In the genomic region with DNA sequence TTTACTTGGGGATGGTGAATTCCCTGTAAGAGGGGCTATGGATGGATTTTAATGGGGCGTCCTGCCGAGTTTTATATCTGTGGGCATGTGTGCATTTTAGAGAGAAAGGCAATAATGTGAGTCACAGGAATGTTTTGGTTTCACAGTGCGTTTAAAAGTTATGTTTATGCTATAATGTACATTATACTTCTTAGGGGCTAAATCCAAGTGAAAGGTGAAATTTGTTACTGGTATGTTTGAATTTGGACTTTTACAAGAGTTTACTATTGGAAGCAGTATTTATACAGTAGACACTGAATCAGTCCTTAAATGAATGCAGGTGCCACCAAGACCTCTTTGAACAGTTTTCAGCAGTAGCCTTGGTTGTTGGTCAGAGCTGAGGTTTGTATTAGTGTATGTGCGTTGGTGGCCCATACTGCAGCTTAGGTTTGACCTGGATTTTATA, we compare ENCODE assay signal across 2 cellular contexts.
TF ChIP-seq lines count a peak whose summit lies in the region.

No MANE protein-coding gene starts in this region.

TF ChIP-seq in IMR-90, 13 proteins besides CTCF, POLR2A, EP300 and RAD21:
- TF ChIP-seq, protein P1, sequence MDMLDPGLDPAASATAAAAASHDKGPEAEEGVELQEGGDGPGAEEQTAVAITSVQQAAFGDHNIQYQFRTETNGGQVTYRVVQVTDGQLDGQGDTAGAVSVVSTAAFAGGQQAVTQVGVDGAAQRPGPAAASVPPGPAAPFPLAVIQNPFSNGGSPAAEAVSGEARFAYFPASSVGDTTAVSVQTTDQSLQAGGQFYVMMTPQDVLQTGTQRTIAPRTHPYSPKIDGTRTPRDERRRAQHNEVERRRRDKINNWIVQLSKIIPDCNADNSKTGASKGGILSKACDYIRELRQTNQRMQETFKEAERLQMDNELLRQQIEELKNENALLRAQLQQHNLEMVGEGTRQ (IDR thresholded peaks at IDR 0.05; ENCODE audit: low read depth, low read length): no peak
- no peak for TF ChIP-seq BHLHE40 (IDR thresholded peaks at IDR 0.05; ENCODE audit: low read depth, low read length)
- TF ChIP-seq CHD1 (IDR thresholded peaks at IDR 0.05; ENCODE audit: low read depth, low read length): no peak
- TF ChIP-seq MXI1 (IDR thresholded peaks at IDR 0.05; ENCODE audit: borderline replicate concordance, low read depth, low read length): no peak
- no peak for TF ChIP-seq RCOR1 (IDR thresholded peaks at IDR 0.05; ENCODE audit: insufficient replicate concordance, low read length)
- TF ChIP-seq CEBPB (IDR thresholded peaks at IDR 0.05; ENCODE audit: low read depth, low read length): no peak
- TF ChIP-seq RFX5 (IDR thresholded peaks at IDR 0.05; ENCODE audit: low read depth, low read length): no peak
- TF ChIP-seq MAFK (IDR thresholded peaks at IDR 0.05; ENCODE audit: low read depth, low read length): no peak
- no peak for TF ChIP-seq NFE2L2 (IDR thresholded peaks at IDR 0.05; ENCODE audit: low read depth, low read length)
- no peak for TF ChIP-seq MAZ (IDR thresholded peaks at IDR 0.05; ENCODE audit: borderline replicate concordance, low read depth, low read length)
- TF ChIP-seq, protein P2, sequence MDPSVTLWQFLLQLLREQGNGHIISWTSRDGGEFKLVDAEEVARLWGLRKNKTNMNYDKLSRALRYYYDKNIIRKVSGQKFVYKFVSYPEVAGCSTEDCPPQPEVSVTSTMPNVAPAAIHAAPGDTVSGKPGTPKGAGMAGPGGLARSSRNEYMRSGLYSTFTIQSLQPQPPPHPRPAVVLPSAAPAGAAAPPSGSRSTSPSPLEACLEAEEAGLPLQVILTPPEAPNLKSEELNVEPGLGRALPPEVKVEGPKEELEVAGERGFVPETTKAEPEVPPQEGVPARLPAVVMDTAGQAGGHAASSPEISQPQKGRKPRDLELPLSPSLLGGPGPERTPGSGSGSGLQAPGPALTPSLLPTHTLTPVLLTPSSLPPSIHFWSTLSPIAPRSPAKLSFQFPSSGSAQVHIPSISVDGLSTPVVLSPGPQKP (IDR thresholded peaks at IDR 0.05; ENCODE audit: borderline replicate concordance, low read depth, low read length): no peak
- TF ChIP-seq SMC3 (IDR thresholded peaks at IDR 0.05; ENCODE audit: low read depth, low read length): no peak
- no peak for TF ChIP-seq FOS (IDR thresholded peaks at IDR 0.05; ENCODE audit: low read depth, low read length)
TF ChIP-seq in IMR-90: peak in this region for 0.

TF ChIP-seq in GM12878, 131 proteins besides CTCF, POLR2A, EP300 and RAD21:
- TF ChIP-seq SMAD1 (IDR thresholded peaks at IDR 0.05; ENCODE audit: low read depth, partially characterized antibody) (no peak), WRNIP1 (IDR thresholded peaks at IDR 0.05; ENCODE audit: borderline replicate concordance, low read depth, low read length) (no peak), SIX5 (IDR thresholded peaks at IDR 0.05; ENCODE audit: low read depth, low read length, severe bottlenecking) (no peak), MEF2B (IDR thresholded peaks at IDR 0.05; ENCODE audit: partially characterized antibody, poor library complexity, severe bottlenecking) (no peak), ZNF274 (IDR thresholded peaks at IDR 0.05; ENCODE audit: insufficient read depth, insufficient read length) (no peak), NRF1 (conservative IDR thresholded peaks at IDR 0.05; ENCODE audit: low read depth, low read length) (no peak), NR2C1 (IDR thresholded peaks at IDR 0.05) (no peak), MYB (IDR thresholded peaks at IDR 0.05; ENCODE audit: borderline replicate concordance, low read depth, low read length) (no peak), ZNF217 (IDR thresholded peaks at IDR 0.05) (no peak)
- TF ChIP-seq, protein P3, sequence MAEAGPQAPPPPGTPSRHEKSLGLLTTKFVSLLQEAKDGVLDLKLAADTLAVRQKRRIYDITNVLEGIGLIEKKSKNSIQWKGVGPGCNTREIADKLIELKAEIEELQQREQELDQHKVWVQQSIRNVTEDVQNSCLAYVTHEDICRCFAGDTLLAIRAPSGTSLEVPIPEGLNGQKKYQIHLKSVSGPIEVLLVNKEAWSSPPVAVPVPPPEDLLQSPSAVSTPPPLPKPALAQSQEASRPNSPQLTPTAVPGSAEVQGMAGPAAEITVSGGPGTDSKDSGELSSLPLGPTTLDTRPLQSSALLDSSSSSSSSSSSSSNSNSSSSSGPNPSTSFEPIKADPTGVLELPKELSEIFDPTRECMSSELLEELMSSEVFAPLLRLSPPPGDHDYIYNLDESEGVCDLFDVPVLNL (IDR thresholded peaks at IDR 0.05; ENCODE audit: low read depth, low read length): no peak
- TF ChIP-seq, protein P4, sequence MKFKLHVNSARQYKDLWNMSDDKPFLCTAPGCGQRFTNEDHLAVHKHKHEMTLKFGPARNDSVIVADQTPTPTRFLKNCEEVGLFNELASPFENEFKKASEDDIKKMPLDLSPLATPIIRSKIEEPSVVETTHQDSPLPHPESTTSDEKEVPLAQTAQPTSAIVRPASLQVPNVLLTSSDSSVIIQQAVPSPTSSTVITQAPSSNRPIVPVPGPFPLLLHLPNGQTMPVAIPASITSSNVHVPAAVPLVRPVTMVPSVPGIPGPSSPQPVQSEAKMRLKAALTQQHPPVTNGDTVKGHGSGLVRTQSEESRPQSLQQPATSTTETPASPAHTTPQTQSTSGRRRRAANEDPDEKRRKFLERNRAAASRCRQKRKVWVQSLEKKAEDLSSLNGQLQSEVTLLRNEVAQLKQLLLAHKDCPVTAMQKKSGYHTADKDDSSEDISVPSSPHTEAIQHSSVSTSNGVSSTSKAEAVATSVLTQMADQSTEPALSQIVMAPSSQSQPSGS (IDR thresholded peaks at IDR 0.05; ENCODE audit: low read length): no peak
- TF ChIP-seq, protein P5, sequence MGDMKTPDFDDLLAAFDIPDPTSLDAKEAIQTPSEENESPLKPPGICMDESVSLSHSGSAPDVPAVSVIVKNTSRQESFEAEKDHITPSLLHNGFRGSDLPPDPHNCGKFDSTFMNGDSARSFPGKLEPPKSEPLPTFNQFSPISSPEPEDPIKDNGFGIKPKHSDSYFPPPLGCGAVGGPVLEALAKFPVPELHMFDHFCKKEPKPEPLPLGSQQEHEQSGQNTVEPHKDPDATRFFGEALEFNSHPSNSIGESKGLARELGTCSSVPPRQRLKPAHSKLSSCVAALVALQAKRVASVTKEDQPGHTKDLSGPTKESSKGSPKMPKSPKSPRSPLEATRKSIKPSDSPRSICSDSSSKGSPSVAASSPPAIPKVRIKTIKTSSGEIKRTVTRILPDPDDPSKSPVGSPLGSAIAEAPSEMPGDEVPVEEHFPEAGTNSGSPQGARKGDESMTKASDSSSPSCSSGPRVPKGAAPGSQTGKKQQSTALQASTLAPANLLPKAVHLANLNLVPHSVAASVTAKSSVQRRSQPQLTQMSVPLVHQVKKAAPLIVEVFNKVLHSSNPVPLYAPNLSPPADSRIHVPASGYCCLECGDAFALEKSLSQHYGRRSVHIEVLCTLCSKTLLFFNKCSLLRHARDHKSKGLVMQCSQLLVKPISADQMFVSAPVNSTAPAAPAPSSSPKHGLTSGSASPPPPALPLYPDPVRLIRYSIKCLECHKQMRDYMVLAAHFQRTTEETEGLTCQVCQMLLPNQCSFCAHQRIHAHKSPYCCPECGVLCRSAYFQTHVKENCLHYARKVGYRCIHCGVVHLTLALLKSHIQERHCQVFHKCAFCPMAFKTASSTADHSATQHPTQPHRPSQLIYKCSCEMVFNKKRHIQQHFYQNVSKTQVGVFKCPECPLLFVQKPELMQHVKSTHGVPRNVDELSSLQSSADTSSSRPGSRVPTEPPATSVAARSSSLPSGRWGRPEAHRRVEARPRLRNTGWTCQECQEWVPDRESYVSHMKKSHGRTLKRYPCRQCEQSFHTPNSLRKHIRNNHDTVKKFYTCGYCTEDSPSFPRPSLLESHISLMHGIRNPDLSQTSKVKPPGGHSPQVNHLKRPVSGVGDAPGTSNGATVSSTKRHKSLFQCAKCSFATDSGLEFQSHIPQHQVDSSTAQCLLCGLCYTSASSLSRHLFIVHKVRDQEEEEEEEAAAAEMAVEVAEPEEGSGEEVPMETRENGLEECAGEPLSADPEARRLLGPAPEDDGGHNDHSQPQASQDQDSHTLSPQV (IDR thresholded peaks at IDR 0.05): no peak
- TF ChIP-seq, protein P2 (IDR thresholded peaks at IDR 0.05; ENCODE audit: low read depth, low read length): no peak
